Comparison of ENCODE assay signal across 17 cellular contexts in genomic region chr4:151219091-151219490, GRCh38. TPM values are rescaled to one million over a fixed set of nuclear protein-coding genes. Genes with fewer than 3 reads are reported as not detected.
DNase-seq lines count a peak whose midpoint lies in the region; ATAC-seq and TF ChIP-seq lines count a peak whose summit lies in the region.
"Had no signal": no experiment of that assay in that cellular context is flagged by ENCODE, and none has a peak within 500 bp of the region (broad histone marks: within the 10 kb centered on the region; RNA-seq: fewer than 3 reads in every experiment).

No MANE protein-coding gene starts in this region.

- peaks cover 21% of the 10 kb centered on the region for H3K4me1 Mint-ChIP-seq in GM23338

- H3K14ac ChIP-seq in trophoblast cell (ENCODE audit: low read length), result no peak overlapping the region

- no peak overlapping the region for H3K23ac ChIP-seq in trophoblast cell (ENCODE audit: low read length)

- H2BK12ac ChIP-seq in trophoblast cell (ENCODE audit: low read length), result peak overlapping the region; percentile 40

- H3K9me3 ChIP-seq in WERI-Rb-1 (ENCODE audit: severe bottlenecking), result no peaks in the 10 kb centered on the region
- H3K9me3 ChIP-seq in trophoblast cell (ENCODE audit: insufficient read depth, low read depth, low read length), result no peaks in the 10 kb centered on the region
- no peaks in the 10 kb centered on the region for H3K9me3 ChIP-seq in prostate gland
- H3K9me3 ChIP-seq in testis, result no peaks in the 10 kb centered on the region

- no peak overlapping the region for H3K4ac ChIP-seq in trophoblast cell (ENCODE audit: low read depth, low read length)

- no peak overlapping the region for H4K91ac ChIP-seq in trophoblast cell (ENCODE audit: low read depth, low read length)

- WGBS in trophoblast cell (ENCODE audit: extremely low coverage, insufficient coverage, insufficient read length), result no CpG with 5 or more reads among the region's 4 CpGs
- WGBS in prostate gland, result 97% methylated on average over 4 of the region's 4 CpGs
- WGBS in testis, 2 donors, result 96 to 97% methylated on average over 4 of the region's 4 CpGs

- H4K12ac ChIP-seq in trophoblast cell (ENCODE audit: low read depth, low read length), result no peak overlapping the region

- TF ChIP-seq CTCF in GM23338 (conservative IDR thresholded peaks at IDR 0.05; ENCODE audit: low read depth in 2 of 2) (no peak), WERI-Rb-1 (IDR thresholded peaks at IDR 0.05; ENCODE audit: low read depth, low read length) (no peak), prostate gland (IDR thresholded peaks at IDR 0.05) (no peak), testis (IDR thresholded peaks at IDR 0.05) (no peak)

- H3K79me1 ChIP-seq in trophoblast cell (ENCODE audit: low read length), result peaks cover 2% of the 10 kb centered on the region

- no peak overlapping the region for H4K8ac ChIP-seq in trophoblast cell (ENCODE audit: low read depth, low read length)

- H3K18ac ChIP-seq in trophoblast cell (ENCODE audit: low read length), result no peak overlapping the region

- H2AK5ac ChIP-seq in trophoblast cell (ENCODE audit: low read length), result no peak overlapping the region

- no peaks in the 10 kb centered on the region for H3K9me2 ChIP-seq in GM23338 (ENCODE audit: insufficient read depth)

- H3K4me3 ChIP-seq in ACC112 (ENCODE audit: low read depth, low read length) (no peak overlapping the region), GM23338 (no peak overlapping the region), WERI-Rb-1 (ENCODE audit: low read depth, low read length) (no peak overlapping the region), trophoblast cell (ENCODE audit: low read depth, low read length) (no peak overlapping the region), prostate gland (no peak overlapping the region), testis (no peak overlapping the region)

- no peaks in the 10 kb centered on the region for H3K27me3 ChIP-seq in ACC112 (ENCODE audit: insufficient read depth, low read length)
- no peaks in the 10 kb centered on the region for H3K27me3 ChIP-seq in GM23338 (ENCODE audit: insufficient read depth)
- no peaks in the 10 kb centered on the region for H3K27me3 ChIP-seq in WERI-Rb-1 (ENCODE audit: insufficient read depth, low read depth, severe bottlenecking)
- no peaks in the 10 kb centered on the region for H3K27me3 ChIP-seq in trophoblast cell (ENCODE audit: insufficient read depth, low read length)
- H3K27me3 ChIP-seq in prostate gland (replicated peaks; ENCODE audit: insufficient read depth), result no peaks in the 10 kb centered on the region
- no peaks in the 10 kb centered on the region for H3K27me3 ChIP-seq in testis

- ATAC-seq in GM23338 (no peak), GM19397 (IDR thresholded peaks at IDR 0.05; ENCODE audit: unreplicated experiment) (no peak)

- H3K79me2 ChIP-seq in ACC112 (ENCODE audit: control insufficient read depth, insufficient read depth, low read length, unreplicated experiment), result peaks cover 18% of the 10 kb centered on the region
- H3K79me2 ChIP-seq in GM23338 (replicated peaks; ENCODE audit: insufficient read depth), result peaks cover 8% of the 10 kb centered on the region; the same call in 1 of the 2 replicates
- H3K79me2 ChIP-seq in trophoblast cell (ENCODE audit: control insufficient read depth, insufficient read depth, low read length, poor library complexity), result no peaks in the 10 kb centered on the region

- peaks cover 4% of the 10 kb centered on the region for H3K27me3 Mint-ChIP-seq in GM23338 (ENCODE audit: insufficient read depth, low read depth, poor library complexity)

- H3K27ac ChIP-seq in ACC112 (ENCODE audit: low read depth, low read length) (peak overlapping the region; percentile 9; the same call in 1 of the 2 replicates), GM23338 (ENCODE audit: low read depth) (no peak overlapping the region), WERI-Rb-1 (peak overlapping the region; percentile 46), trophoblast cell (ENCODE audit: low read depth, low read length) (no peak overlapping the region), prostate gland (no peak overlapping the region), testis (no peak overlapping the region)
- H3K27ac ChIP-seq: C4-2B had no signal

- intact Hi-C loops in prostate gland (cut with DNase I), result no loop called here
- intact Hi-C loops in testis (cut with DNase I; ENCODE audit: low total_unique reads), result no loop called here

- H3K4me1 ChIP-seq in ACC112 (ENCODE audit: control insufficient read depth, insufficient read depth, low read length, unreplicated experiment), result peaks cover 14% of the 10 kb centered on the region
- H3K4me1 ChIP-seq in GM23338 (ENCODE audit: insufficient read depth), result peaks cover 8% of the 10 kb centered on the region
- H3K4me1 ChIP-seq in trophoblast cell (ENCODE audit: control insufficient read depth in 1 of 2, insufficient read depth in 2 of 2, low read length in 2 of 2), result peaks cover 0 to 1% of the 10 kb centered on the region in 2 experiments
- H3K4me1 ChIP-seq in prostate gland (replicated peaks), result no peaks in the 10 kb centered on the region
- peaks cover 13% of the 10 kb centered on the region for H3K4me1 ChIP-seq in testis

- H3K9me3 Mint-ChIP-seq in GM23338, result peaks cover 8% of the 10 kb centered on the region
- H3K9me3 Mint-ChIP-seq: CD4-positive, alpha-beta T cell had no signal

- H2BK5ac ChIP-seq in trophoblast cell (ENCODE audit: low read depth, low read length, poor library complexity), result no peak overlapping the region

- peaks cover 23% of the 10 kb centered on the region for H3K36me3 Mint-ChIP-seq in GM23338 (ENCODE audit: low read depth)

- no peak overlapping the region for H3K4me3 Mint-ChIP-seq in GM23338
- H3K4me3 Mint-ChIP-seq: CD4-positive, alpha-beta T cell; H9 had no signal

- DNase-seq in GM23338 (ENCODE audit: low spot score) (no peak), WERI-Rb-1 (peak; percentile 86), trophoblast cell (no peak), prostate gland (ENCODE audit: low spot score) (no peak), testis (no peak)
- DNase-seq: ACHN; AML-193; CD4-positive, alpha-beta T cell; H9; KG1 had no signal

- H3K9ac ChIP-seq in trophoblast cell (ENCODE audit: low read length), result no peak overlapping the region

- no peak overlapping the region for H2AFZ ChIP-seq in ACC112 (ENCODE audit: low read length, unreplicated experiment)
- H2AFZ ChIP-seq in GM23338, result no peak overlapping the region
- H2AFZ ChIP-seq in trophoblast cell (ENCODE audit: insufficient read depth, low read length, poor library complexity), result no peak overlapping the region

- no peaks in the 10 kb centered on the region for H4K20me1 ChIP-seq in GM23338 (replicated peaks; ENCODE audit: insufficient read depth)

- H3K4me2 ChIP-seq in GM23338 (no peak overlapping the region), trophoblast cell (ENCODE audit: low read length) (no peak overlapping the region)

- no peak for TF ChIP-seq POLR2A in prostate gland (IDR thresholded peaks at IDR 0.05)
- TF ChIP-seq POLR2A in testis (IDR thresholded peaks at IDR 0.05), result no peak

- H2BK120ac ChIP-seq in trophoblast cell (ENCODE audit: insufficient read depth, low read length, poor library complexity), result no peak overlapping the region

- H3K36me3 ChIP-seq in ACC112 (ENCODE audit: insufficient read depth, low read length), result peaks cover 14% of the 10 kb centered on the region; the same call in 1 of the 2 replicates
- H3K36me3 ChIP-seq in GM23338 (ENCODE audit: insufficient read depth), result no peaks in the 10 kb centered on the region
- no peaks in the 10 kb centered on the region; the same call in 1 of the 2 replicates for H3K36me3 ChIP-seq in WERI-Rb-1
- H3K36me3 ChIP-seq in trophoblast cell (ENCODE audit: control insufficient read depth in 1 of 2, insufficient read depth in 2 of 2, low read length in 2 of 2), result no peaks in the 10 kb centered on the region
- H3K36me3 ChIP-seq in prostate gland, result no peaks in the 10 kb centered on the region
- no peaks in the 10 kb centered on the region for H3K36me3 ChIP-seq in testis (ENCODE audit: low read depth, missing control alignments)

- H3F3A ChIP-seq in GM23338 (replicated peaks; ENCODE audit: low read depth), result no peaks in the 10 kb centered on the region

- 0 out of 2 replicates have a peak overlapping the region, but pooled peaks have one; percentile 5 for H3K27ac Mint-ChIP-seq in GM23338
- H3K27ac Mint-ChIP-seq: CD4-positive, alpha-beta T cell had no signal

TF ChIP-seq in GM23338, 12 proteins besides CTCF, POLR2A, EP300 and RAD21 (continues in another document):
- TF ChIP-seq POLR2AphosphoS5 (IDR thresholded peaks at IDR 0.05; ENCODE audit: low read depth) (no peak), ZNF331 (CRISPR knock-in tag; IDR thresholded peaks at IDR 0.05; ENCODE audit: low read depth) (no peak), ZNF114 (CRISPR knock-in tag; IDR thresholded peaks at IDR 0.05) (no peak), JUNB (IDR thresholded peaks at IDR 0.05; ENCODE audit: unreplicated experiment) (no peak), EZH2phosphoT487 (IDR thresholded peaks at IDR 0.05; ENCODE audit: unreplicated experiment) (no peak), ETS1 (IDR thresholded peaks at IDR 0.05) (no peak), NANOG (IDR thresholded peaks at IDR 0.05; ENCODE audit: borderline replicate concordance) (no peak), CREB1 (CRISPR knock-in tag; IDR thresholded peaks at IDR 0.05; ENCODE audit: low read depth) (no peak), STAT1 (IDR thresholded peaks at IDR 0.05; ENCODE audit: unreplicated experiment) (no peak)

RNA-seq across cellular contexts. Expression of gene PRSS48, which starts 57.9 kb away (rescaled TPM):
- total RNA-seq in GM23338 (2014; rRNA removed; shearing (Covaris generic)), result not detected in 2 replicates
- polyA plus RNA-seq in GM23338 (2016; fragmentation: Nextera tagmentation; extraction: Ambion mirVana) (0.23 and 0.36 TPM in 2 replicates), testis (ENCODE audit: insufficient read depth, low read depth, low replicate concordance) (2.0 TPM)
- not detected in 2 replicates for polyA plus RNA-seq in trophoblast cell (2013)
- total RNA-seq in prostate gland (not detected), testis (under 1 TPM in 1 of 2 donors, not detected in 1; 0.71 TPM)
- total RNA-seq: A172; CD4-positive, alpha-beta T cell; H1; H9; HT-29 had no signal
- polyA plus RNA-seq: BJ, H1 had no signal

Comparison
In these comparisons a context has a peak if more than half of its experiments do, and no peak if none do; other contexts are left out.
1. H3K27ac ChIP-seq: peak in ACC112 (single experiment) and WERI-Rb-1 (single experiment); none in GM23338 (single experiment), trophoblast cell (single experiment), prostate gland (0 of 2) and testis (0 of 2).